In the genomic region with DNA sequence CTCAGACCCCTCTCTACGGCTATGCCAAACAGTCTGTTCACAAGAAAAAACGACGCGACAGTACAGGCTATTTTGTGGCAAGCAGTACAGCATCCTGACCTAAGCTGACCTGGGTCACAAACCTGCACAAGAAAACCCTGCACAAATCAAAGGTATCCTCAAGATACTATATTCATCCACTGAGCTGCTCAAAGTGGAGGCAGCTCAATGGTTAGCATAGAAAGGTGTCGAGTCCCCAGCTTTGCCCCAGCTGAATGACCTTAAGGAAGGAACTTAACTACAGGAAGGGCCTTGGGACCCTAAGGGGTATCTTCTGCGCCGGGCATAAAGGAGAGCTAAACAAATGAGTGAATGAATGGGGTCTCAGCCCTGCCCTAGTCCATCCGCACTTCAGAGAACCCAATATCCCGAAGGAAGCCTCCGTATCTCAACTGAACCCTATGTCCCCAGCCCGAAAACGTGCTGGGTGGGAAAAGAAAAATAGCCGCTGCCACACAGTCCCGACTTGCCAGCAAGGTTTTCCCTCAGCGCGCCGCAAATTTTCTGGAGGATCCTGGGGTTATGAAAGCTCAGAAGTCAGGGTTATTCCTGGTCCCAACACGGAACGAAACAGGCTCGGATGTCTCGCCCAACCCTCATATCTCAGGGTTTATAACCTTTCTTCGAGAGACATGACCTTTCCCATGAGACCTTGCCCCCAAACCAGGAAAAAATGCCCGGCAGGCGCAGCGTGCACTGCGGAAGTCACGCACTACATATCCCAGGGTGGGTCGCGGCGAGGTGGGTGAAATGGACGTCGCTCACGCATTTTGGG, we compare ENCODE assay signal across 8 cellular contexts.
DNase-seq lines count a peak whose midpoint lies in the region; ATAC-seq and TF ChIP-seq lines count a peak whose summit lies in the region.

Gene FASTKD1, minus strand, starts transcription at position 706 of the 814 bp plus-strand sequence. CDS start 1,836 bp downstream, outside the sequence.

- CTCF ChIA-PET in AG04449 (lab: Yijun Ruan, JAX): interaction anchor here (1.1 kb wide), 2 partner anchors 46 to 121 kb away, joined by 4 to 6 read pairs; no protein-coding TSS in a partner anchor

- DNase-seq in AG04449 (ENCODE audit: low read depth, low spot score): peak; percentile 16
- DNase-seq in NCI-H345 treated with DMSO at 0.1 percent for 48 hours (lab: John Stamatoyannopoulos, UW; ENCODE audit: unreplicated experiment): peak; percentile 90
- peak; percentile 59 to 72 (median 62) for DNase-seq in activated CD4-positive, CD25-positive, alpha-beta regulatory T cell (lab: John Stamatoyannopoulos, UW)
- peak; percentile 56 to 72 for DNase-seq in central memory CD8-positive, alpha-beta T cell (ENCODE audit: low spot score in 2 of 2)
- peak; percentile 96 for DNase-seq in islet precursor cell
- peak; percentile 77 to 86 (median 82) for DNase-seq in stimulated activated CD4-positive, alpha-beta T cell treated with anti-CD3 and anti-CD28 coated beads, Interleukin-12 subunit alpha, Interleukin-12 subunit beta, amount 100 ng/mL, for 48 hours (ENCODE audit: low read depth in 2 of 3, low spot score in 1 of 3)

- peak within 1 kb of the TSS; percentile 82 for H3K4me3 ChIP-seq in AG04449 (ENCODE audit: low read depth, low read length)

- ATAC-seq in GM18909 (IDR thresholded peaks at IDR 0.05; ENCODE audit: poor library complexity, unreplicated experiment) (peak; percentile 97), HG03175 (IDR thresholded peaks at IDR 0.05; ENCODE audit: unreplicated experiment) (peak; percentile 99)
- peak; percentile 100 for ATAC-seq in central memory CD8-positive, alpha-beta T cell (replicated peaks; ENCODE audit: extremely low read depth, poor library complexity, severe bottlenecking)

- TF ChIP-seq CTCF in AG04449 (IDR thresholded peaks at IDR 0.05; ENCODE audit: insufficient read depth, low read length, missing control alignments): no peak

- peaks cover 20% of the 10 kb centered on the region for H3K4me1 Mint-ChIP-seq in central memory CD8-positive, alpha-beta T cell

- H3K27me3 Mint-ChIP-seq in central memory CD8-positive, alpha-beta T cell: no peaks in the 10 kb centered on the region

- POLR2A ChIA-PET in AG04449 (lab: Yijun Ruan, JAX): interaction anchor here (0.6 to 1.9 kb wide), 2 partner anchors 12 to 121 kb away, joined by 3 to 10 read pairs; partner anchors contain the start of genes CFAP210, PHOSPHO2 and PPIG

- H3K4me3 Mint-ChIP-seq in central memory CD8-positive, alpha-beta T cell: peak within 1 kb of the TSS; percentile 94

- H3K9me3 Mint-ChIP-seq in central memory CD8-positive, alpha-beta T cell: no peaks in the 10 kb centered on the region

- peak within 1 kb of the TSS; percentile 83 for H3K27ac Mint-ChIP-seq in central memory CD8-positive, alpha-beta T cell (ENCODE audit: low read depth)

- peaks cover 16% of the 10 kb centered on the region for H3K36me3 Mint-ChIP-seq in central memory CD8-positive, alpha-beta T cell (ENCODE audit: insufficient read depth)

Comparison
In these comparisons a context has a peak if more than half of its experiments do, and no peak if none do; other contexts are left out.
1. Peak in every context shown above with its lines: DNase-seq, ATAC-seq and H3K4me3 ChIP-seq.
2. DNase-seq: peak in every context shown above with its lines; median percentile 96 in islet precursor cell; 90 in NCI-H345 treated with DMSO at 0.1 percent for 48 hours; 82 in stimulated activated CD4-positive, alpha-beta T cell treated with anti-CD3 and anti-CD28 coated beads, Interleukin-12 subunit alpha, Interleukin-12 subunit beta, amount 100 ng/mL, for 48 hours; 64 in central memory CD8-positive, alpha-beta T cell; 62 in activated CD4-positive, CD25-positive, alpha-beta regulatory T cell; 16 in AG04449.